Comparison of ENCODE assay signal across 1 cellular context in genomic region chr18:54742120-54742519, GRCh38.
TF ChIP-seq lines count a peak whose summit lies in the region.

No MANE protein-coding gene starts in this region.

TF ChIP-seq in liver, 16 proteins besides CTCF, POLR2A, EP300 and RAD21 (continued from another document):
- TF ChIP-seq, protein P1, sequence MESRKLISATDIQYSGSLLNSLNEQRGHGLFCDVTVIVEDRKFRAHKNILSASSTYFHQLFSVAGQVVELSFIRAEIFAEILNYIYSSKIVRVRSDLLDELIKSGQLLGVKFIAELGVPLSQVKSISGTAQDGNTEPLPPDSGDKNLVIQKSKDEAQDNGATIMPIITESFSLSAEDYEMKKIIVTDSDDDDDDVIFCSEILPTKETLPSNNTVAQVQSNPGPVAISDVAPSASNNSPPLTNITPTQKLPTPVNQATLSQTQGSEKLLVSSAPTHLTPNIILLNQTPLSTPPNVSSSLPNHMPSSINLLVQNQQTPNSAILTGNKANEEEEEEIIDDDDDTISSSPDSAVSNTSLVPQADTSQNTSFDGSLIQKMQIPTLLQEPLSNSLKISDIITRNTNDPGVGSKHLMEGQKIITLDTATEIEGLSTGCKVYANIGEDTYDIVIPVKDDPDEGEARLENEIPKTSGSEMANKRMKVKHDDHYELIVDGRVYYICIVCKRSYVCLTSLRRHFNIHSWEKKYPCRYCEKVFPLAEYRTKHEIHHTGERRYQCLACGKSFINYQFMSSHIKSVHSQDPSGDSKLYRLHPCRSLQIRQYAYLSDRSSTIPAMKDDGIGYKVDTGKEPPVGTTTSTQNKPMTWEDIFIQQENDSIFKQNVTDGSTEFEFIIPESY (IDR thresholded peaks at IDR 0.05) = no peak
